Comparison of ENCODE assay signal across 13 cellular contexts in the genomic region with DNA sequence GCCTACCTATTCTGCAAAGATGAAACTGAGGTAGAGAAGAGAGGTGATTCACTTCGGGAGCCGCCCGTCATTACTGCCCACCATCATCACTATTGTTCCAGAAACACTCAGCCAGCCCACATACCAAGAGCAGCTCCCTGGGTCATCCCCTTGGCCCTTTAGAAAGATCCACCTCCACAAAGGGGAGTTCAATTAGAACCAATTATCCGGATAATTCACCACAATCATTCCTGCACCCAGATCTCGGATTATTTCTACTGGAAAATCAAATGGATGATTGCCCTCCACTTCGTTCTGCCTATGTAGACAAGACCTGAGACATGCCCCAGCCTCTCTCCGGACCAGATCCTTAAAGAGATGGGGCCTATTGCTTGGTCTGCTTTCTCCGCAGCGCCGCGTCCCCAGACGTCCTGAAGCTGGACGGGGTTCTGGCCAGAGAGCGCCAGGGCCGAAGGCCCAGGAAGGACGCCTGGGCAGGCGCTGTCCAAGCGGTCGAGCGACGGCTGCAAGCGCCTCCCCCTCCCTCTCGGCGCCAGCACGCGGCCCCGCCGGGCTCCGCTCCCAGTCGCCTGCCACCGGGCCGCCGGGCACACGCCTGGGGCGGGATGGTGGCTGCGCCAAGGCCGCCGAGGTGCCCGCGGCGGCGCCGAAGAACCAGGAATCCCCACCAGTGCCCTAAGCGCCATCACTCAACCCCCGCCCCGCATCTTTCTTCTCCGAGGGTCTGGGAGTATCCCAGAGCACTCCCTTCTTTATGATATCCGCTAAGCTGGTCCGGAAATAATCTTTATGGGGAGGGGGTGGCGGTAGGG. TPM values are rescaled to one million over a fixed set of nuclear protein-coding genes. Genes with fewer than 3 reads are reported as not detected.
DNase-seq lines count a peak whose midpoint lies in the region; ATAC-seq and TF ChIP-seq lines count a peak whose summit lies in the region.
"Had no signal": no experiment of that assay in that cellular context is flagged by ENCODE, and none has a peak within 500 bp of the region (broad histone marks: within the 10 kb centered on the region; RNA-seq: fewer than 3 reads in every experiment).

No MANE protein-coding gene starts in this region.

- no peak overlapping the region for H4K8ac ChIP-seq in H9 (replicated peaks; ENCODE audit: insufficient read length, low read depth, low read length)

- TF ChIP-seq CTCF in H9 (conservative IDR thresholded peaks at IDR 0.05) (no peak), HFFc6 (IDR thresholded peaks at IDR 0.05) (no peak), sigmoid colon (IDR thresholded peaks at IDR 0.05) (no peak)

- H3K9me3 Mint-ChIP-seq in H9 (peaks cover 0 to 3% of the 10 kb centered on the region in 2 experiments; a peak in 3 of 5 replicates), HFFc6 (no peaks in the 10 kb centered on the region)

- no peaks in the 10 kb centered on the region for H3K79me1 ChIP-seq in H9 (ENCODE audit: insufficient read depth, low read depth, low read length, poor library complexity, severe bottlenecking)

- H4K5ac ChIP-seq in H9 (ENCODE audit: insufficient read length, low read depth, low read length) = no peak overlapping the region

- H2AK5ac ChIP-seq in H9 (ENCODE audit: insufficient read length, low read length) = no peak overlapping the region

- peaks cover 17% of the 10 kb centered on the region for H3K23me2 ChIP-seq in H9 (ENCODE audit: insufficient read length, low read depth, low read length, poor library complexity, severe bottlenecking)

- H3K4me1 ChIP-seq in H9 (ENCODE audit: insufficient read depth, low read length) = no peaks in the 10 kb centered on the region
- peaks cover 0 to 32% (median 28%) of the 10 kb centered on the region in 4 donors for H3K4me1 ChIP-seq in sigmoid colon

- H3K27ac ChIP-seq in H9 (ENCODE audit: insufficient read length, low read depth, low read length) (no peak overlapping the region), sigmoid colon (no peak overlapping the region)

- H3K36me3 Mint-ChIP-seq in H9 (ENCODE audit: insufficient read depth in 1 of 3, low read depth in 3 of 3) (no peaks in the 10 kb centered on the region; a peak in 2 of 7 replicates), HFFc6 (ENCODE audit: low read depth) (no peaks in the 10 kb centered on the region)

- no peaks in the 10 kb centered on the region for H3K79me2 ChIP-seq in H9 (ENCODE audit: insufficient read depth, low read length)

- H3K4ac ChIP-seq in H9 (ENCODE audit: low read depth, low read length) = no peak overlapping the region

- H3K4me3 ChIP-seq in sigmoid colon = peak overlapping the region in 1 of 4 donors; percentile 1

- H2BK15ac ChIP-seq in H9 (ENCODE audit: low read depth, low read length) = no peak overlapping the region

- no peak for TF ChIP-seq EP300 in sigmoid colon (IDR thresholded peaks at IDR 0.05)

- H3K4me2 ChIP-seq in H9 (ENCODE audit: insufficient read depth, insufficient read length, low read length) = peak overlapping the region; percentile 56

- peaks cover 99% of the 10 kb centered on the region for H3K27me3 Mint-ChIP-seq in H9 (ENCODE audit: low read depth)
- H3K27me3 Mint-ChIP-seq in HFFc6 (ENCODE audit: insufficient read depth) = peaks cover 47% of the 10 kb centered on the region

- no peak overlapping the region for H2AFZ ChIP-seq in H9 (ENCODE audit: low read length)

- H3K18ac ChIP-seq in H9 (ENCODE audit: insufficient read length, low read depth, low read length) = no peak overlapping the region

- intact Hi-C loops in sigmoid colon (cut with DNase I) = loop anchor here (2.0 kb wide), 1 partner anchor 589 kb away; no protein-coding TSS in a partner anchor

- H3K9me3 ChIP-seq in H9 (ENCODE audit: control insufficient read depth, low read depth, low read length) (no peaks in the 10 kb centered on the region), sigmoid colon (no peaks in the 10 kb centered on the region)

- no CpG with 5 or more reads among the region's 50 CpGs for WGBS in H9 (ENCODE audit: extremely low coverage, insufficient read length, low lambda C conversion rate)
- WGBS in sigmoid colon, 2 donors = 6 to 9% methylated on average over 50 of the region's 50 CpGs

- no peaks in the 10 kb centered on the region for H3K36me3 ChIP-seq in sigmoid colon

- no peak overlapping the region for H2BK12ac ChIP-seq in H9 (ENCODE audit: insufficient read length, low read depth, low read length)

- TF ChIP-seq POLR2A in sigmoid colon (IDR thresholded peaks at IDR 0.05) = no peak

- no peak overlapping the region for H4K91ac ChIP-seq in H9 (ENCODE audit: insufficient read length, low read depth, low read length)

- H2BK5ac ChIP-seq in H9 (ENCODE audit: insufficient read length, low read length) = no peak overlapping the region

- H3K23ac ChIP-seq in H9 (ENCODE audit: insufficient read length, low read depth, low read length) = no peak overlapping the region

- DNase-seq in Ammon's horn (ENCODE audit: low spot score) (peak; percentile 56), H9 (peak; percentile 66), amygdala (lab: John Stamatoyannopoulos, UW) (peak in 35 of 56 donors; percentile 9 to 72 (median 37)), left lobe of liver (ENCODE audit: low spot score) (peak; percentile 84), NOMO-1 treated with dmso at 0.1 percent for 144 hours (lab: John Stamatoyannopoulos, UW; ENCODE audit: unreplicated experiment) (no peak), HFFc6 (no peak), sigmoid colon (no peak)
- DNase-seq: GOT3; NCI-H526; stimulated activated CD4-positive, alpha-beta T cell treated with anti-CD3 and anti-CD28 coated beads, Interleukin-1b, Interleukin-23, amount 100 ng/mL, for 48 hours had no signal

- no peak overlapping the region for H3K9ac ChIP-seq in H9 (ENCODE audit: extremely low read depth, insufficient read length, low read length)

- no peak overlapping the region for H3T11ph ChIP-seq in H9 (ENCODE audit: low read length)

- H3K27ac Mint-ChIP-seq in H9 = no peak overlapping the region
- no peak overlapping the region for H3K27ac Mint-ChIP-seq in HFFc6

- peak overlapping the region in 1 of 2 experiments; percentile 92; a peak in 3 of 5 replicates for H3K4me3 Mint-ChIP-seq in H9
- H3K4me3 Mint-ChIP-seq in HFFc6 = no peak overlapping the region

- ATAC-seq in left lobe of liver (peak; percentile 93), HG02938 (IDR thresholded peaks at IDR 0.05; ENCODE audit: unreplicated experiment) (no peak)

- no peak overlapping the region for H2BK120ac ChIP-seq in H9 (ENCODE audit: low read depth, low read length, poor library complexity, severe bottlenecking)

- H3K4me1 Mint-ChIP-seq in H9 (peaks cover 27 to 57% of the 10 kb centered on the region in 2 experiments), HFFc6 (ENCODE audit: low read depth) (peaks cover 8% of the 10 kb centered on the region)

- no peaks in the 10 kb centered on the region for H4K20me1 ChIP-seq in H9 (ENCODE audit: control insufficient read depth, insufficient read depth, insufficient read length)

- H2BK20ac ChIP-seq in H9 (ENCODE audit: low read depth, low read length, poor library complexity, severe bottlenecking) = no peak overlapping the region

- H3K56ac ChIP-seq in H9 (ENCODE audit: insufficient read length, low read depth, low read length) = no peak overlapping the region

- H3K27me3 ChIP-seq in H9 (ENCODE audit: insufficient read depth, low read length) (peaks cover 88% of the 10 kb centered on the region), sigmoid colon (peaks cover 24 to 99% (median 72%) of the 10 kb centered on the region in 3 donors)

- H3K14ac ChIP-seq in H9 (ENCODE audit: insufficient read depth, low read length) = no peak overlapping the region

RNA-seq across cellular contexts. Expression of a gene that starts 1.3 kb away (rescaled TPM):
- 0.20 TPM in 1 of 2 replicates, not detected in the other for total RNA-seq in H9 (2021)
- not detected for total RNA-seq in left lobe of liver
- not detected for total RNA-seq in HFFc6 (2021; fragmentation: NEBNext Ultra II Directional; extraction: Animal tissue kit (Norgen Biotek cat#: 25700))
- under 1 TPM in 2 of 4 donors, not detected in 2; under 0.01 to 0.55 TPM for total RNA-seq in sigmoid colon
- under 1 TPM in 2 of 3 donors, not detected in 1; 0.09 to 0.60 TPM for polyA plus RNA-seq in sigmoid colon
- total RNA-seq: bronchial epithelial cell had no signal
- polyA plus RNA-seq: CD14-positive monocyte had no signal

RNA-seq across cellular contexts. Expression of a gene that starts 39.1 kb away (rescaled TPM):
- total RNA-seq in H9 (2021) (6.1 and 8.0 TPM in 2 replicates), left lobe of liver (1,162 TPM), sigmoid colon (1 to 10 TPM in 1 of 4 donors, under 1 TPM in 2, not detected in 1; 0.36 to 1.1 (median 0.55) TPM)
- total RNA-seq in HFFc6 (2021; fragmentation: NEBNext Ultra II Directional; extraction: Animal tissue kit (Norgen Biotek cat#: 25700)) = not detected
- polyA plus RNA-seq in sigmoid colon = under 1 TPM in 1 of 3 donors, not detected in 2; 0.19 TPM
- total RNA-seq: bronchial epithelial cell had no signal
- polyA plus RNA-seq: CD14-positive monocyte had no signal

Comparison
In these comparisons a context has a peak if more than half of its experiments do, and no peak if none do; other contexts are left out.
1. DNase-seq: peak in Ammon's horn (single experiment), H9 (single experiment), amygdala (35 of 56) and left lobe of liver (single experiment); none in NOMO-1 treated with dmso at 0.1 percent for 144 hours (single experiment), HFFc6 (single experiment) and sigmoid colon (single experiment).
2. RNA of a gene that starts 39.1 kb away (total RNA-seq): 1,162 TPM in left lobe of liver (single experiment); 6.1 to 8.0 TPM in H9, 0.36 to 1.1 TPM in sigmoid colon and not detected in HFFc6; every median in the first group is over 100 times any median in the second.